13 cellular contexts compared by ENCODE assay signal in the genomic region with DNA sequence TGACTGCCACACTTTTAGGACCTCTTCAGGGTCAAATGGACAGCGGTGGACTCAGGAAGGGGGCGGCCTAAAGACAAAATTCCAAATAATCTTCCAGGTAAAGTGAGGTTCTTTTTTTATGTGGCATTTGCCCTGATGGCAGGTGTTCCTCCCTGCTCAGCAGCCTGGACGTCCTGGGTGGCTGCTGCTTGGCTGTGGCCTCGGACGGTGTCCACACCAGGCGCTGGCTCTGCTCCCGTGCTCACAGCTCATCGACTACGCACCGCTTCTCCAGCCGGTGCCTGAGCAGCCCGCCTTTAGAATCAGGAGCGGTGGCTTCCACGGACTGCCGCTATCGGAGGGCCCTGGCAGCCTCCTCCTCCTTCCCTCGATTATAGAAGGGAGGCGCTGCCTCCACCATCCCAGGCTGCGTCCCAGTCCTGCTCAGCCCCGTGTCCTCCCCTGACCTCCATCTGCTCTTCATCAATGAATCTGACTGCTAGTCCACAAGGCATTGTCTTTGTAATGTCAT.
"Had no signal": no experiment of that assay in that cellular context is flagged by ENCODE, and none has a peak within 500 bp of the region (broad histone marks: within the 10 kb centered on the region; RNA-seq: fewer than 3 reads in every experiment).

No MANE protein-coding gene starts in this region.

- H3K4me3 ChIP-seq: cardiac muscle cell, esophagus muscularis mucosa had no signal

- H3K27me3 ChIP-seq: cardiac muscle cell had no signal

- DNase-seq: activated CD4-positive, CD25-positive, alpha-beta regulatory T cell treated with anti-CD3 and anti-CD28 coated beads, Interleukin-2, amount 50 U/mL, for 72 hours; activated naive CD4-positive, alpha-beta T cell treated with anti-CD3 and anti-CD28 coated beads, Interleukin-2, amount 50 U/mL, for 16 hours; activated T-cell treated with anti-CD3 and anti-CD28 coated beads, Interleukin-2, amount 50 U/mL, for 1 hour; mammary epithelial cell; natural killer cell; stimulated activated naive CD8-positive, alpha-beta T cell treated with anti-CD3 and anti-CD28 coated beads, Interleukin-15, amount 100 ng/mL, for 72 hours; T-helper 1 cell; T1000 had no signal

- H3K27ac ChIP-seq: cardiac muscle cell, neutrophil had no signal

- ATAC-seq: natural killer cell; right cardiac atrium; stimulated activated naive CD8-positive, alpha-beta T cell treated with anti-CD3 and anti-CD28 coated beads, Interleukin-15, amount 100 ng/mL, for 72 hours had no signal

- H3K9me3 ChIP-seq: esophagus muscularis mucosa, neutrophil had no signal

- H3K36me3 ChIP-seq: cardiac muscle cell, esophagus muscularis mucosa, neutrophil had no signal

- FAIRE-seq: colon had no signal
